15 cellular contexts compared by ENCODE assay signal in genomic region chr5:124021066-124021641, GRCh38.
DNase-seq lines count a peak whose midpoint lies in the region; ATAC-seq and TF ChIP-seq lines count a peak whose summit lies in the region.
"Had no signal": no experiment of that assay in that cellular context is flagged by ENCODE, and none has a peak within 500 bp of the region (broad histone marks: within the 10 kb centered on the region; RNA-seq: fewer than 3 reads in every experiment).

No MANE protein-coding gene starts in this region.

- no peaks in the 10 kb centered on the region for H3K9me3 ChIP-seq in Karpas-422 (ENCODE audit: low read length)

- H3K9me2 ChIP-seq in GM23338 (ENCODE audit: insufficient read depth) (no peaks in the 10 kb centered on the region), Karpas-422 (replicated peaks; ENCODE audit: insufficient read depth, low read length) (no peaks in the 10 kb centered on the region)

- H3K4me1 Mint-ChIP-seq in GM23338 (peaks cover 17% of the 10 kb centered on the region), endothelial cell (ENCODE audit: unreplicated experiment) (peaks cover 4% of the 10 kb centered on the region)
- H3K4me1 Mint-ChIP-seq: CD4-positive, CD25-positive, alpha-beta regulatory T cell; IgD-negative memory B cell had no signal

- H3K4me2 ChIP-seq in GM23338 (no peak overlapping the region), Karpas-422 (ENCODE audit: low read depth, low read length, poor library complexity, severe bottlenecking) (no peak overlapping the region)

- H3K27ac ChIP-seq in GM23338 (ENCODE audit: low read depth), result no peak overlapping the region
- no peak overlapping the region for H3K27ac ChIP-seq in Karpas-422 (ENCODE audit: low read length)

- H3K4me1 ChIP-seq in GM23338 (ENCODE audit: insufficient read depth) (peaks cover 17% of the 10 kb centered on the region; the same call in 1 of the 2 replicates), Karpas-422 (ENCODE audit: low read length) (no peaks in the 10 kb centered on the region)
- H3K4me1 ChIP-seq: Caco-2 had no signal

- H3K79me2 ChIP-seq in GM23338 (replicated peaks; ENCODE audit: insufficient read depth) (no peaks in the 10 kb centered on the region), Karpas-422 (ENCODE audit: low read length) (no peaks in the 10 kb centered on the region)

- ATAC-seq in GM23338, result no peak
- ATAC-seq in HG02571 (IDR thresholded peaks at IDR 0.05; ENCODE audit: unreplicated experiment), result no peak
- ATAC-seq in HG02798 (IDR thresholded peaks at IDR 0.05; ENCODE audit: poor library complexity, unreplicated experiment), result no peak
- ATAC-seq: GM12878 had no signal

- H4K20me1 ChIP-seq in GM23338 (replicated peaks; ENCODE audit: insufficient read depth), result no peaks in the 10 kb centered on the region
- H4K20me1 ChIP-seq in Karpas-422 (ENCODE audit: insufficient read depth, low read depth, low read length), result no peaks in the 10 kb centered on the region

- H3K27me3 Mint-ChIP-seq in GM23338 (ENCODE audit: insufficient read depth, low read depth, poor library complexity) (peaks cover 5% of the 10 kb centered on the region), endothelial cell (ENCODE audit: unreplicated experiment) (no peaks in the 10 kb centered on the region)
- H3K27me3 Mint-ChIP-seq: CD4-positive, CD25-positive, alpha-beta regulatory T cell; IgD-negative memory B cell had no signal

- TF ChIP-seq CTCF in GM23338 (conservative IDR thresholded peaks at IDR 0.05; ENCODE audit: low read depth in 2 of 2) (peak in 1 of 2 experiments; percentile 37; a peak in 1 of 4 replicates), endothelial cell (IDR thresholded peaks at IDR 0.05; ENCODE audit: unreplicated experiment) (peak; percentile 31), retinal pigment epithelial cell (conservative IDR thresholded peaks at IDR 0.05; ENCODE audit: low read depth, low read length) (peak; percentile 3)

- H3K4me3 Mint-ChIP-seq in GM23338 (no peak overlapping the region), endothelial cell (ENCODE audit: unreplicated experiment) (no peak overlapping the region)
- H3K4me3 Mint-ChIP-seq: CD4-positive, CD25-positive, alpha-beta regulatory T cell; IgD-negative memory B cell had no signal

- H3K9me3 Mint-ChIP-seq in GM23338, result peaks cover 19% of the 10 kb centered on the region
- H3K9me3 Mint-ChIP-seq in endothelial cell (ENCODE audit: unreplicated experiment), result peaks cover 10% of the 10 kb centered on the region

- no peaks in the 10 kb centered on the region for H3K36me3 ChIP-seq in GM23338 (ENCODE audit: insufficient read depth)
- no peaks in the 10 kb centered on the region for H3K36me3 ChIP-seq in Karpas-422 (ENCODE audit: insufficient read depth, low read length)

- H2AFZ ChIP-seq in GM23338, result no peak overlapping the region
- H2AFZ ChIP-seq in Karpas-422 (ENCODE audit: low read length), result no peak overlapping the region

- DNase-seq in GM23338 (ENCODE audit: low spot score), result peak; percentile 31
- DNase-seq in Karpas-422, result peak; percentile 52
- DNase-seq in endothelial cell (ENCODE audit: low spot score), result no peak
- no peak for DNase-seq in retinal pigment epithelial cell (ENCODE audit: low read depth)
- no peak for DNase-seq in middle frontal gyrus (ENCODE audit: extremely low spot score, low spot score)
- DNase-seq: ACHN; AML-193; Caco-2; CD4-positive, CD25-positive, alpha-beta regulatory T cell; DMS79; NCI-H187 treated with DMSO at 0.1 percent for 48 hours had no signal

- peaks cover 15% of the 10 kb centered on the region for H3K36me3 Mint-ChIP-seq in GM23338 (ENCODE audit: low read depth)
- H3K36me3 Mint-ChIP-seq in endothelial cell (ENCODE audit: low read depth, unreplicated experiment), result no peaks in the 10 kb centered on the region
- H3K36me3 Mint-ChIP-seq: CD4-positive, CD25-positive, alpha-beta regulatory T cell; IgD-negative memory B cell had no signal

- H3K27me3 ChIP-seq in GM23338 (ENCODE audit: insufficient read depth), result no peaks in the 10 kb centered on the region
- H3K27me3 ChIP-seq in Karpas-422 (ENCODE audit: low read length), result no peaks in the 10 kb centered on the region

- no peak overlapping the region for H3K27ac Mint-ChIP-seq in GM23338
- no peak overlapping the region for H3K27ac Mint-ChIP-seq in endothelial cell (ENCODE audit: unreplicated experiment)
- H3K27ac Mint-ChIP-seq: CD4-positive, CD25-positive, alpha-beta regulatory T cell; IgD-negative memory B cell had no signal

- H3K4me3 ChIP-seq in GM23338, result no peak overlapping the region
- H3K4me3 ChIP-seq in Karpas-422 (ENCODE audit: low read length), result no peak overlapping the region
- H3K4me3 ChIP-seq in retinal pigment epithelial cell (ENCODE audit: low read length), result no peak overlapping the region
- H3K4me3 ChIP-seq: GM12878 had no signal

- no peak overlapping the region for H3K9ac ChIP-seq in Karpas-422 (ENCODE audit: low read length)

- no peaks in the 10 kb centered on the region for H3F3A ChIP-seq in GM23338 (replicated peaks; ENCODE audit: low read depth)

TF ChIP-seq in GM23338, 12 proteins besides CTCF, POLR2A, EP300 and RAD21:
- TF ChIP-seq STAT1 (IDR thresholded peaks at IDR 0.05; ENCODE audit: unreplicated experiment) (no peak), ZNF114 (CRISPR knock-in tag; IDR thresholded peaks at IDR 0.05) (no peak)
- TF ChIP-seq, protein P1, sequence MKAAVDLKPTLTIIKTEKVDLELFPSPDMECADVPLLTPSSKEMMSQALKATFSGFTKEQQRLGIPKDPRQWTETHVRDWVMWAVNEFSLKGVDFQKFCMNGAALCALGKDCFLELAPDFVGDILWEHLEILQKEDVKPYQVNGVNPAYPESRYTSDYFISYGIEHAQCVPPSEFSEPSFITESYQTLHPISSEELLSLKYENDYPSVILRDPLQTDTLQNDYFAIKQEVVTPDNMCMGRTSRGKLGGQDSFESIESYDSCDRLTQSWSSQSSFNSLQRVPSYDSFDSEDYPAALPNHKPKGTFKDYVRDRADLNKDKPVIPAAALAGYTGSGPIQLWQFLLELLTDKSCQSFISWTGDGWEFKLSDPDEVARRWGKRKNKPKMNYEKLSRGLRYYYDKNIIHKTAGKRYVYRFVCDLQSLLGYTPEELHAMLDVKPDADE (IDR thresholded peaks at IDR 0.05), result no peak

Comparison
In these comparisons a context has a peak if more than half of its experiments do, and no peak if none do; other contexts are left out.
1. DNase-seq: peak in GM23338 (single experiment) and Karpas-422 (single experiment); none in endothelial cell (single experiment), retinal pigment epithelial cell (single experiment) and middle frontal gyrus (single experiment).